36 cellular contexts compared by ENCODE assay signal in the genomic region with DNA sequence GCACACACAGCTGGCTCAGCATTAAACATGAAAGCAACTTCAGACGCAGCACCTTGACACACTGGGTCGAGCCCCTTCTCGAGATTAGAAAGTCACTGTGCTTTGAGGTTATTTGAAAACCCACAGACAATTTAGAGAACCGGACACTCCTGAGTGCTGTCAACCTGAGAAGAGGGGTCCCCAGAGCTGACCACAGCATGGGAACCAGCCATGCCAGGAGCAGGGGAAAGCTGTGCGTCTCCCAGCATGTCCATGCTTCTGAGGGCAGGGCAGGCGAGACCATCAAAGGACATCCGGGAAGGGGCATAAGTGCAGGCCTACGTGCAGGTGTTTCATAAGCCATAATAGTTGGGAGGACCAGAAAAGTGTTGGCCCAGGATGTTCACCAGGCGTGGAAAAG. TPM values are rescaled to one million over a fixed set of nuclear protein-coding genes. Genes with fewer than 3 reads are reported as not detected.
"Had no signal": no experiment of that assay in that cellular context is flagged by ENCODE, and none has a peak within 500 bp of the region (broad histone marks: within the 10 kb centered on the region; RNA-seq: fewer than 3 reads in every experiment).

No MANE protein-coding gene starts in this region.

- H3K9me3 ChIP-seq: colonic mucosa had no signal

- FAIRE-seq: endometrium, endothelial cell of umbilical vein had no signal

- H3K4me3 ChIP-seq: adrenal gland, body of pancreas, colonic mucosa, esophagus squamous epithelium, gastroesophageal sphincter had no signal

- H3K27ac ChIP-seq: adrenal gland, body of pancreas, colonic mucosa, epithelial cell of prostate, esophagus squamous epithelium, gastroesophageal sphincter had no signal

- ATAC-seq: activated CD4-positive, alpha-beta T cell treated with anti-CD3 and anti-CD28 coated beads for 36 hours; activated CD8-positive, alpha-beta memory T cell treated with anti-CD3 and anti-CD28 coated beads, Interleukin-2, amount 10 ng/mL, durations not matched to agents 7 days and 5 days; activated CD8-positive, alpha-beta T cell treated with anti-CD3 and anti-CD28 coated beads, Interleukin-2, amount 10 ng/mL, durations not matched to agents 7 days and 5 days; activated naive CD8-positive, alpha-beta T cell treated with anti-CD3 and anti-CD28 coated beads, Interleukin-2, amount 50 U/mL, for 24 hours; body of pancreas; gastroesophageal sphincter had no signal

- H3K4me3 Mint-ChIP-seq: activated CD4-positive, alpha-beta memory T cell treated with anti-CD3 and anti-CD28 coated beads for 36 hours; activated CD4-positive, alpha-beta T cell treated with anti-CD3 and anti-CD28 coated beads for 36 hours; activated CD4-positive, alpha-beta T cell treated with anti-CD3 and anti-CD28 coated beads, Interleukin-2, amount 10 ng/mL, durations not matched to agents 24 days and 14 days; activated CD8-positive, alpha-beta memory T cell treated with anti-CD3 and anti-CD28 coated beads, Interleukin-2, amount 10 ng/mL, durations not matched to agents 7 days and 5 days; activated CD8-positive, alpha-beta T cell treated with anti-CD3 and anti-CD28 coated beads, Interleukin-2, amount 10 ng/mL, durations not matched to agents 7 days and 5 days; activated naive CD4-positive, alpha-beta T cell treated with anti-CD3 and anti-CD28 coated beads for 36 hours; activated naive CD4-positive, alpha-beta T cell treated with anti-CD3 and anti-CD28 coated beads, Interleukin-2, amount 50 U/mL, for 24 hours; activated naive CD8-positive, alpha-beta T cell treated with anti-CD3 and anti-CD28 coated beads for 36 hours; activated naive CD8-positive, alpha-beta T cell treated with anti-CD3 and anti-CD28 coated beads, Interleukin-2, amount 50 U/mL, for 24 hours; activated T-helper 1 cell treated with anti-CD3 and anti-CD28 coated beads, Interleukin-12 subunit alpha, Interleukin-12 subunit beta, Interleukin-2, Interleukin-4 antibody, amounts not matched to agents 30 ng/mL and 10 ng/mL and 1 ng/mL, durations not matched to agents 14 hours and 24 hours and 36 hours had no signal

- H3K27ac Mint-ChIP-seq: activated CD4-positive, alpha-beta memory T cell treated with anti-CD3 and anti-CD28 coated beads for 36 hours; activated CD4-positive, alpha-beta T cell treated with anti-CD3 and anti-CD28 coated beads for 36 hours; activated CD4-positive, alpha-beta T cell treated with anti-CD3 and anti-CD28 coated beads, Interleukin-2, amount 10 ng/mL, durations not matched to agents 24 days and 14 days; activated CD8-positive, alpha-beta memory T cell treated with anti-CD3 and anti-CD28 coated beads, Interleukin-2, amount 10 ng/mL, durations not matched to agents 7 days and 5 days; activated CD8-positive, alpha-beta T cell treated with anti-CD3 and anti-CD28 coated beads, Interleukin-2, amount 10 ng/mL, durations not matched to agents 7 days and 5 days; activated naive CD4-positive, alpha-beta T cell treated with anti-CD3 and anti-CD28 coated beads for 36 hours; activated naive CD4-positive, alpha-beta T cell treated with anti-CD3 and anti-CD28 coated beads, Interleukin-2, amount 50 U/mL, for 24 hours; activated naive CD8-positive, alpha-beta T cell treated with anti-CD3 and anti-CD28 coated beads for 36 hours; activated naive CD8-positive, alpha-beta T cell treated with anti-CD3 and anti-CD28 coated beads, Interleukin-2, amount 50 U/mL, for 24 hours; activated T-helper 1 cell treated with anti-CD3 and anti-CD28 coated beads, Interleukin-12 subunit alpha, Interleukin-12 subunit beta, Interleukin-2, Interleukin-4 antibody, amounts not matched to agents 30 ng/mL and 10 ng/mL and 1 ng/mL, durations not matched to agents 14 hours and 24 hours and 36 hours; activated T-helper 2 cell treated with anti-CD3 and anti-CD28 coated beads, Interferon-gamma antibody, Interleukin-2, Interleukin-4, amounts not matched to agents 10 μg/mL and 5 μg/mL and 100 μg/mL, durations not matched to agents 14 hours and 24 hours and 36 hours had no signal

- H3K27me3 ChIP-seq: adrenal gland, body of pancreas, colonic mucosa had no signal

- H3K4me1 ChIP-seq: adrenal gland, body of pancreas, colonic mucosa, esophagus squamous epithelium, gastroesophageal sphincter had no signal

- H3K4me1 Mint-ChIP-seq: activated CD4-positive, alpha-beta T cell treated with anti-CD3 and anti-CD28 coated beads for 36 hours; activated CD4-positive, alpha-beta T cell treated with anti-CD3 and anti-CD28 coated beads, Interleukin-2, amount 10 ng/mL, durations not matched to agents 24 days and 14 days; activated CD8-positive, alpha-beta memory T cell treated with anti-CD3 and anti-CD28 coated beads, Interleukin-2, amount 10 ng/mL, durations not matched to agents 7 days and 5 days; activated naive CD4-positive, alpha-beta T cell treated with anti-CD3 and anti-CD28 coated beads, Interleukin-2, amount 50 U/mL, for 24 hours; activated naive CD8-positive, alpha-beta T cell treated with anti-CD3 and anti-CD28 coated beads for 36 hours; activated naive CD8-positive, alpha-beta T cell treated with anti-CD3 and anti-CD28 coated beads, Interleukin-2, amount 50 U/mL, for 24 hours had no signal

- H3K36me3 ChIP-seq: adrenal gland, colonic mucosa, esophagus squamous epithelium, gastroesophageal sphincter had no signal

- DNase-seq: activated CD4-positive, alpha-beta memory T cell treated with anti-CD3 and anti-CD28 coated beads for 36 hours; activated CD4-positive, alpha-beta T cell treated with anti-CD3 and anti-CD28 coated beads for 36 hours; activated CD4-positive, alpha-beta T cell treated with anti-CD3 and anti-CD28 coated beads, Interleukin-2, amount 10 ng/mL, durations not matched to agents 24 days and 14 days; activated CD4-positive, CD25-positive, alpha-beta regulatory T cell; activated CD4-positive, CD25-positive, alpha-beta regulatory T cell treated with anti-CD3 and anti-CD28 coated beads, Interleukin-2, amount 50 U/mL, for 72 hours; activated CD8-positive, alpha-beta memory T cell treated with anti-CD3 and anti-CD28 coated beads, Interleukin-2, amount 10 ng/mL, durations not matched to agents 7 days and 5 days; activated CD8-positive, alpha-beta memory T cell treated with anti-CD3 and anti-CD28 coated beads, Interleukin-2, amount 50 U/mL, for 4 hours; activated CD8-positive, alpha-beta T cell treated with anti-CD3 and anti-CD28 coated beads, Interleukin-2, amount 10 ng/mL, durations not matched to agents 7 days and 5 days; activated effector memory CD4-positive, alpha-beta T cell treated with anti-CD3 and anti-CD28 coated beads, Interleukin-2, amount 50 U/mL, for 16 hours; activated naive CD4-positive, alpha-beta T cell treated with anti-CD3 and anti-CD28 coated beads for 36 hours; activated naive CD8-positive, alpha-beta T cell treated with anti-CD3 and anti-CD28 coated beads for 36 hours; activated naive CD8-positive, alpha-beta T cell treated with anti-CD3 and anti-CD28 coated beads, Interleukin-2, amount 50 U/mL, for 24 hours; activated T-cell treated with anti-CD3 and anti-CD28 coated beads, Interleukin-2, amount 50 U/mL, for 1 hour; activated T-cell treated with anti-CD3 and anti-CD28 coated beads, Interleukin-2, amount 50 U/mL, for 48 hours; adrenal gland; amygdala; body of pancreas; central memory CD4-positive, alpha-beta T cell; cerebellar nuclear complex; colonic mucosa; effector CD8-positive, alpha-beta T cell; esophagus squamous epithelium; foreskin melanocyte; T-helper 2 cell had no signal

RNA-seq across cellular contexts. Expression of gene SLC6A3, which starts 20.5 kb away (rescaled TPM):
- total RNA-seq: activated CD4-positive, alpha-beta memory T cell treated with anti-CD3 and anti-CD28 coated beads for 36 hours; activated CD4-positive, alpha-beta T cell treated with anti-CD3 and anti-CD28 coated beads for 36 hours; activated CD4-positive, alpha-beta T cell treated with anti-CD3 and anti-CD28 coated beads, Interleukin-2, amount 10 ng/mL, durations not matched to agents 24 days and 14 days; activated CD8-positive, alpha-beta T cell treated with anti-CD3 and anti-CD28 coated beads, Interleukin-2, amount 10 ng/mL, durations not matched to agents 7 days and 5 days; activated naive CD4-positive, alpha-beta T cell treated with anti-CD3 and anti-CD28 coated beads for 36 hours; activated naive CD8-positive, alpha-beta T cell treated with anti-CD3 and anti-CD28 coated beads for 36 hours; activated T-helper 1 cell treated with anti-CD3 and anti-CD28 coated beads, Interleukin-12 subunit alpha, Interleukin-12 subunit beta, Interleukin-2, Interleukin-4 antibody, amounts not matched to agents 30 ng/mL and 10 ng/mL and 1 ng/mL, durations not matched to agents 14 hours and 24 hours and 36 hours; activated T-helper 2 cell treated with anti-CD3 and anti-CD28 coated beads, Interferon-gamma antibody, Interleukin-2, Interleukin-4, amounts not matched to agents 10 μg/mL and 5 μg/mL and 100 μg/mL, durations not matched to agents 14 hours and 24 hours and 36 hours; adrenal gland; body of pancreas; colonic mucosa; dermis microvascular lymphatic vessel endothelial cell; endothelial cell of umbilical vein; fibroblast of lung; fibroblast of villous mesenchyme; gastroesophageal sphincter; glomerular endothelial cell; T-helper 1 cell treated with Interleukin-12 subunit alpha and Interleukin-12 subunit beta and Interleukin-4 antibody, amounts not matched to agents 30 ng/mL and 1 ng/mL, for 36 hours had no signal
- polyA plus RNA-seq: endothelial cell of umbilical vein, fibroblast of lung had no signal
